9 cellular contexts compared by ENCODE assay signal in genomic region chr6:56757585-56757984, GRCh38.
A peak's percentile ranks its signal among the peaks of the same experiment; 100 is the strongest.
DNase-seq lines count a peak whose midpoint lies in the region; ATAC-seq, FAIRE-seq and TF ChIP-seq lines count a peak whose summit lies in the region.
"Had no signal": no experiment of that assay in that cellular context is flagged by ENCODE, and none has a peak within 500 bp of the region (broad histone marks: within the 10 kb centered on the region; RNA-seq: fewer than 3 reads in every experiment).

No MANE protein-coding gene starts in this region.

- TF ChIP-seq RAD21 in HepG2 (CRISPR knock-in tag; IDR thresholded peaks at IDR 0.05), result peak; percentile 91

- ATAC-seq in HepG2, result peak; percentile 97

- H3K36me3 ChIP-seq in BE2C (no peaks in the 10 kb centered on the region), astrocyte (ENCODE audit: insufficient read depth, low read length) (no peaks in the 10 kb centered on the region), HepG2 (replicated peaks in 1 of 2; ENCODE audit: control insufficient read depth in 1 of 2, insufficient read depth in 2 of 2, low read length in 2 of 2) (no peaks in the 10 kb centered on the region)

- no peak for FAIRE-seq in astrocyte (lab: Jason Lieb, UNC)
- FAIRE-seq in HepG2 (lab: Jason Lieb, UNC), result peak; percentile 36

- intact Hi-C loops in HepG2 (cut with micrococcal nuclease; ENCODE audit: unreplicated experiment), result loop anchor here (1.0 to 5.0 kb wide), 3 partner anchors 48 to 120 kb away; no protein-coding TSS in a partner anchor

- WGBS in HepG2 (ENCODE audit: low lambda C conversion rate), result 0% methylated on average over 1 of the region's 1 CpG

- peaks cover 46% of the 10 kb centered on the region for H4K20me1 ChIP-seq in astrocyte (ENCODE audit: insufficient read depth, low read length)
- H4K20me1 ChIP-seq in HepG2 (ENCODE audit: insufficient read depth, low read length), result no peaks in the 10 kb centered on the region

- H3K27ac Mint-ChIP-seq in astrocyte (ENCODE audit: unreplicated experiment), result peak overlapping the region; percentile 81
- H3K27ac Mint-ChIP-seq: activated naive CD8-positive, alpha-beta T cell treated with anti-CD3 and anti-CD28 coated beads, Interleukin-2, amount 10 ng/mL, durations not matched to agents 7 days and 5 days had no signal

- H3K4me1 ChIP-seq in BE2C (no peaks in the 10 kb centered on the region; the same call in 1 of the 2 replicates), astrocyte (ENCODE audit: insufficient read depth, low read length) (peaks cover 32% of the 10 kb centered on the region), HepG2 (ENCODE audit: insufficient read depth, low read length) (no peaks in the 10 kb centered on the region; the same call in 1 of the 2 replicates)

- peaks cover 3% of the 10 kb centered on the region for H3K36me3 Mint-ChIP-seq in astrocyte (ENCODE audit: low read depth, unreplicated experiment)
- H3K36me3 Mint-ChIP-seq: activated naive CD8-positive, alpha-beta T cell treated with anti-CD3 and anti-CD28 coated beads, Interleukin-2, amount 10 ng/mL, durations not matched to agents 7 days and 5 days had no signal

- peak overlapping the region; percentile 4 for H3K4me2 ChIP-seq in astrocyte (ENCODE audit: low read length)
- no peak overlapping the region for H3K4me2 ChIP-seq in HepG2 (ENCODE audit: low read depth, low read length)

- H3K27ac ChIP-seq in astrocyte (ENCODE audit: low read depth, low read length) (no peak overlapping the region), HepG2 (ENCODE audit: extremely low read length, insufficient read depth, low read length) (no peak overlapping the region)

- H3K27me3 Mint-ChIP-seq in astrocyte (ENCODE audit: low read depth, unreplicated experiment), result no peaks in the 10 kb centered on the region

- TF ChIP-seq POLR2A in HepG2 (IDR thresholded peaks at IDR 0.05; ENCODE audit: insufficient read depth in 1 of 2, low read depth in 2 of 2, low read length in 2 of 2), result no peak

- H3K79me2 ChIP-seq in astrocyte (ENCODE audit: insufficient read depth, low read length) (peaks cover 98% of the 10 kb centered on the region), HepG2 (ENCODE audit: insufficient read depth, low read length) (no peaks in the 10 kb centered on the region)

- DNase-seq in BE2C (no peak), HFF-Myc (ENCODE audit: extremely low read depth, low read depth) (no peak), astrocyte (ENCODE audit: low read depth) (no peak), HepG2 (ENCODE audit: low spot score) (peak; percentile 72), NCI-H748 (lab: John Stamatoyannopoulos, UW; ENCODE audit: unreplicated experiment) (no peak), NCI-H1694 (lab: John Stamatoyannopoulos, UW) (no peak), NCI-H2081 (lab: John Stamatoyannopoulos, UW) (no peak), NCI-H1417 treated with DMSO at 0.1 percent for 48 hours (lab: John Stamatoyannopoulos, UW) (no peak)
- DNase-seq: activated naive CD8-positive, alpha-beta T cell treated with anti-CD3 and anti-CD28 coated beads, Interleukin-2, amount 10 ng/mL, durations not matched to agents 7 days and 5 days had no signal

- CTCF ChIA-PET in HepG2 (lab: Yijun Ruan, JAX; ENCODE audit: low intra/inter-chr PET ratio, low total read pairs), result interaction anchor here (1.7 to 4.0 kb wide), 3 partner anchors 49 to 120 kb away, joined by 10 to 73 read pairs (median 24); no protein-coding TSS in a partner anchor

- TF ChIP-seq EP300 in HepG2 (IDR thresholded peaks at IDR 0.05; ENCODE audit: low read depth in 2 of 2, low read length in 2 of 2) (no peak), HepG2 (CRISPR knock-in tag; IDR thresholded peaks at IDR 0.05; ENCODE audit: borderline replicate concordance) (no peak)

- BruUV-seq in HepG2 (replicated peaks; lab: Mats Ljungman, UMichigan), result no TSS peak

- no peaks in the 10 kb centered on the region for H3K9me3 ChIP-seq in BE2C
- no peaks in the 10 kb centered on the region for H3K9me3 ChIP-seq in astrocyte (ENCODE audit: insufficient read depth, low read depth, low read length)
- no peaks in the 10 kb centered on the region for H3K9me3 ChIP-seq in HepG2 (ENCODE audit: low read length)

- H2AFZ ChIP-seq in astrocyte (ENCODE audit: low read depth, low read length), result no peak overlapping the region
- no peak overlapping the region for H2AFZ ChIP-seq in HepG2 (ENCODE audit: low read length)

- in situ Hi-C loops in HepG2 (cut with HindIII; ENCODE audit: extremely low pct_ligation_motif_present, low pct_unique_long_range_greater_than_20kb), result no loop called here

- H3K4me3 ChIP-seq in BE2C (ENCODE audit: low read depth, low read length) (no peak overlapping the region), HFF-Myc (replicated peaks; ENCODE audit: low read depth, low read length) (no peak overlapping the region), astrocyte (ENCODE audit: insufficient read depth, low read depth, low read length) (no peak overlapping the region), HepG2 (replicated peaks in 1 of 3; ENCODE audit: insufficient read depth in 1 of 3, low read depth in 2 of 3, low read length in 3 of 3) (no peak overlapping the region)

- H3K4me1 Mint-ChIP-seq in astrocyte (ENCODE audit: low read depth, unreplicated experiment), result peaks cover 62% of the 10 kb centered on the region

- no peaks in the 10 kb centered on the region for H3K9me3 Mint-ChIP-seq in astrocyte (ENCODE audit: unreplicated experiment)
- H3K9me3 Mint-ChIP-seq: activated naive CD8-positive, alpha-beta T cell treated with anti-CD3 and anti-CD28 coated beads, Interleukin-2, amount 10 ng/mL, durations not matched to agents 7 days and 5 days had no signal

- H3K27me3 ChIP-seq in BE2C (no peaks in the 10 kb centered on the region), astrocyte (ENCODE audit: insufficient read depth, low read length) (no peaks in the 10 kb centered on the region), HepG2 (ENCODE audit: control insufficient read depth in 1 of 2, insufficient read depth in 2 of 2, low read length in 2 of 2) (no peaks in the 10 kb centered on the region)

- TF ChIP-seq CTCF in BE2C (IDR thresholded peaks at IDR 0.05; ENCODE audit: low read depth, low read length), result peak; percentile 53
- peak; percentile 41 for TF ChIP-seq CTCF in HFF-Myc (IDR thresholded peaks at IDR 0.05; ENCODE audit: low read depth, low read length, missing control alignments)
- TF ChIP-seq CTCF in astrocyte (IDR thresholded peaks at IDR 0.05; ENCODE audit: insufficient read depth, low read depth, low read length), result peak; percentile 21
- peak; percentile 93 for TF ChIP-seq CTCF in HepG2 (CRISPR knock-in tag; IDR thresholded peaks at IDR 0.05)

- H3K9ac ChIP-seq in astrocyte (ENCODE audit: low read length), result peak overlapping the region; percentile 20
- no peak overlapping the region for H3K9ac ChIP-seq in HepG2 (ENCODE audit: insufficient read depth, low read depth, low read length)

- POLR2A ChIA-PET in HepG2 (lab: Yijun Ruan, JAX), result interaction anchor here (1.2 kb wide), 1 partner anchor 66 kb away, joined by 3 read pairs; no protein-coding TSS in a partner anchor

- peak overlapping the region; percentile 40 for H3K4me3 Mint-ChIP-seq in astrocyte (ENCODE audit: unreplicated experiment)
- H3K4me3 Mint-ChIP-seq: activated naive CD8-positive, alpha-beta T cell treated with anti-CD3 and anti-CD28 coated beads, Interleukin-2, amount 10 ng/mL, durations not matched to agents 7 days and 5 days had no signal

TF ChIP-seq in HepG2, 621 proteins besides CTCF, POLR2A, EP300 and RAD21 (continues in another document):
- TF ChIP-seq SAP130 (CRISPR knock-in tag; IDR thresholded peaks at IDR 0.05; ENCODE audit: low read depth), result peak; percentile 33; the same call in 1 of the 2 replicates
- no peak for TF ChIP-seq MYC (CRISPR knock-in tag; IDR thresholded peaks at IDR 0.05; ENCODE audit: borderline replicate concordance)
- TF ChIP-seq SALL1 (CRISPR knock-in tag; IDR thresholded peaks at IDR 0.05), result 0 out of 2 replicates have a peak, but pooled peaks have one; percentile 35
- TF ChIP-seq FOXA1 (IDR thresholded peaks at IDR 0.05), result no peak
- TF ChIP-seq FOXA1 (CRISPR knock-in tag; IDR thresholded peaks at IDR 0.05), result peak; percentile 61
- peak; percentile 51; the same call in 1 of the 2 replicates for TF ChIP-seq FOXA3 (CRISPR knock-in tag; IDR thresholded peaks at IDR 0.05)
- 0 out of 2 replicates have a peak, but pooled peaks have one; percentile 19 for TF ChIP-seq RARA (CRISPR knock-in tag; IDR thresholded peaks at IDR 0.05)
- TF ChIP-seq KDM5A (IDR thresholded peaks at IDR 0.05; ENCODE audit: borderline replicate concordance, low read length), result no peak
- TF ChIP-seq STAG1 (CRISPR knock-in tag; IDR thresholded peaks at IDR 0.05), result peak; percentile 99
- peak; percentile 68; the same call in 1 of the 2 replicates for TF ChIP-seq IRF2 (CRISPR knock-in tag; IDR thresholded peaks at IDR 0.05)
- 0 out of 2 replicates have a peak, but pooled peaks have one; percentile 29 for TF ChIP-seq ZNF136 (CRISPR knock-in tag; IDR thresholded peaks at IDR 0.05; ENCODE audit: low read depth)
- peak; percentile 65; the same call in 1 of the 2 replicates for TF ChIP-seq GATAD2A (CRISPR knock-in tag; IDR thresholded peaks at IDR 0.05)
- peak; percentile 21 for TF ChIP-seq TEAD3 (CRISPR knock-in tag; optimal IDR thresholded peaks at IDR 0.05; ENCODE audit: borderline replicate concordance)
- TF ChIP-seq YEATS4 (CRISPR knock-in tag; IDR thresholded peaks at IDR 0.05; ENCODE audit: borderline replicate concordance), result no peak
- TF ChIP-seq ZNF335 (CRISPR knock-in tag; IDR thresholded peaks at IDR 0.05), result no peak
- peak; percentile 51; the same call in 1 of the 2 replicates for TF ChIP-seq POGZ (CRISPR knock-in tag; IDR thresholded peaks at IDR 0.05)
- TF ChIP-seq ZNF776 (CRISPR knock-in tag; IDR thresholded peaks at IDR 0.05), result no peak
- peak; percentile 56; the same call in 1 of the 2 replicates for TF ChIP-seq KDM4B (CRISPR knock-in tag; IDR thresholded peaks at IDR 0.05)
- TF ChIP-seq BCL6 (CRISPR knock-in tag; IDR thresholded peaks at IDR 0.05), result peak; percentile 51
- peak; percentile 10; the same call in 1 of the 2 replicates for TF ChIP-seq HMG20A (CRISPR knock-in tag; IDR thresholded peaks at IDR 0.05; ENCODE audit: borderline replicate concordance)
- TF ChIP-seq MTF2 (CRISPR knock-in tag; IDR thresholded peaks at IDR 0.05; ENCODE audit: borderline replicate concordance), result no peak
- peak; percentile 46; the same call in 1 of the 2 replicates for TF ChIP-seq ZSCAN25 (CRISPR knock-in tag; IDR thresholded peaks at IDR 0.05)
- peak; percentile 62; the same call in 1 of the 2 replicates for TF ChIP-seq REPIN1 (CRISPR knock-in tag; IDR thresholded peaks at IDR 0.05; ENCODE audit: borderline replicate concordance, low read depth)

Comparison
In these comparisons a context has a peak if more than half of its experiments do, and no peak if none do; other contexts are left out.
1. CTCF ChIP-seq: peak in every context shown above with its lines; median percentile 93 in HepG2; 53 in BE2C; 41 in HFF-Myc; 21 in astrocyte.